ENCODE assay signal across 8 cellular contexts in the genomic region with DNA sequence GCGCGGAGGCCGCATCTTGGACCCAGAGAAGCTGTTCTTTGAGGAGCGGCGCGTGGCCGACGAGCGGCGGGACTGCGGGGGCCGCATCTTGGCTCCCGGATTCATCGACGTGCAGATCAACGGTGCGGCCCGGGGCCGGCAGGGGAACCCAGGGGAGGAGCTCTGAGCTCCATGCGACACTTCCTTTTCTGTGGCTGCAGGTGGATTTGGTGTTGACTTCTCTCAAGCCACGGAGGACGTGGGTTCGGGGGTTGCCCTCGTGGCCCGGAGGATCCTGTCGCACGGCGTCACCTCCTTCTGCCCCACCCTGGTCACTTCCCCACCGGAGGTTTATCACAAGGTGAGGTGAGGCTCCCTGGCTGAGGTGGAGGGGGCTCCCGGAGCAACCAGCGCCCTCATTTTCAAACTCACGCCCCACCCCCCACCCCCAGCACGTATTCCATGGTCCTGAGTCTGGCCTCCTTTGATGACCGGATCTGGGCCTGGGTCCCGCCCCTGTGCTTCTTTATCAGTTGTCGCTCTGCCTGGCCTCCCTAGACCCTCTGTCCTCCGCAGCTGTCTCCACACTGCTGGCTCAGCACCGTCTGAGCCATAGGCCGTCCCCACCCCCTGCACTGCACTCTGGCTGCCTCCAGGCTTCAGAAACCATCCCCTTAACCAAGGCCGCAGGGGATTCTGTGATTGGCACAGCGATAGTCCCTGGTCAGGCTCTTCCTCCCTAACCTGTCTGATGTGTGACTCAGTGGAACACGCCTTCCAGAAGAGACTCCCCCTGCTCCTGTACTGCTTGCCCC.
DNase-seq lines count a peak whose midpoint lies in the region; ATAC-seq and FAIRE-seq lines count a peak whose summit lies in the region.

No MANE protein-coding gene starts in this region.

- peaks cover 43% of the 10 kb centered on the region for H3K4me1 Mint-ChIP-seq in activated naive CD8-positive, alpha-beta T cell treated with anti-CD3 and anti-CD28 coated beads, Interleukin-2, amount 50 U/mL, for 24 hours

- peak overlapping the region; percentile 89 for H3K27ac Mint-ChIP-seq in activated naive CD8-positive, alpha-beta T cell treated with anti-CD3 and anti-CD28 coated beads, Interleukin-2, amount 50 U/mL, for 24 hours

- DNase-seq in NCI-H146 (lab: John Stamatoyannopoulos, UW), result peak; percentile 21
- no peak for DNase-seq in NCI-H146 treated with DMSO at 0.1 percent for 48 hours (lab: John Stamatoyannopoulos, UW; ENCODE audit: unreplicated experiment)
- DNase-seq in RCC 7860 (ENCODE audit: low spot score), result peak; percentile 86
- DNase-seq in activated naive CD8-positive, alpha-beta T cell treated with anti-CD3 and anti-CD28 coated beads, Interleukin-2, amount 50 U/mL, for 24 hours, result peak; percentile 56
- no peak for DNase-seq in medulla oblongata (ENCODE audit: extremely low spot score)
- no peak for DNase-seq in AG08395 (ENCODE audit: low spot score)

- H3K27ac ChIP-seq in skin epidermis, result peak overlapping the region; percentile 66 to 98 (median 79)

- peak overlapping the region; percentile 79 for H3K4me3 Mint-ChIP-seq in activated naive CD8-positive, alpha-beta T cell treated with anti-CD3 and anti-CD28 coated beads, Interleukin-2, amount 50 U/mL, for 24 hours

- peaks cover 21% of the 10 kb centered on the region for H3K36me3 Mint-ChIP-seq in activated naive CD8-positive, alpha-beta T cell treated with anti-CD3 and anti-CD28 coated beads, Interleukin-2, amount 50 U/mL, for 24 hours (ENCODE audit: low read depth)

- H3K9me3 Mint-ChIP-seq in activated naive CD8-positive, alpha-beta T cell treated with anti-CD3 and anti-CD28 coated beads, Interleukin-2, amount 50 U/mL, for 24 hours, result no peaks in the 10 kb centered on the region

- peak overlapping the region; percentile 61 for H3K4me3 ChIP-seq in iPS-11a (ENCODE audit: low read depth, low read length)
- H3K4me3 ChIP-seq in skin epidermis, result peak overlapping the region; percentile 51 to 79 (median 63)

- FAIRE-seq in RCC 7860 (lab: Jason Lieb, UNC), result peak; percentile 81

- ATAC-seq in activated naive CD8-positive, alpha-beta T cell treated with anti-CD3 and anti-CD28 coated beads, Interleukin-2, amount 50 U/mL, for 24 hours, result peak; percentile 41

- no peaks in the 10 kb centered on the region for H3K27me3 Mint-ChIP-seq in activated naive CD8-positive, alpha-beta T cell treated with anti-CD3 and anti-CD28 coated beads, Interleukin-2, amount 50 U/mL, for 24 hours

Comparison
In these comparisons a context has a peak if more than half of its experiments do, and no peak if none do; other contexts are left out.
1. DNase-seq: peak in NCI-H146 (single experiment), RCC 7860 (single experiment) and activated naive CD8-positive, alpha-beta T cell treated with anti-CD3 and anti-CD28 coated beads, Interleukin-2, amount 50 U/mL, for 24 hours (single experiment); none in NCI-H146 treated with DMSO at 0.1 percent for 48 hours (single experiment), medulla oblongata (single experiment) and AG08395 (single experiment).